In genomic region chr11:82771781-82772180, GRCh38 we compare ENCODE assay signal across 29 cellular contexts. TPM values are rescaled to one million over a fixed set of nuclear protein-coding genes. Genes with fewer than 3 reads are reported as not detected.
"Had no signal": no experiment of that assay in that cellular context is flagged by ENCODE, and none has a peak within 500 bp of the region (broad histone marks: within the 10 kb centered on the region; RNA-seq: fewer than 3 reads in every experiment).

No MANE protein-coding gene starts in this region.

- H3K4me1 Mint-ChIP-seq: immature natural killer cell; nephron; neural progenitor cell; stimulated activated naive CD8-positive, alpha-beta T cell treated with anti-CD3 and anti-CD28 coated beads, Interleukin-15, amount 100 ng/mL, for 72 hours had no signal

- H3K4me1 ChIP-seq: colonic mucosa, esophagus squamous epithelium, left lung, neural progenitor cell, parathyroid adenoma, right lobe of liver, thyroid gland had no signal

- H3K9me3 Mint-ChIP-seq: dendritic cell treated with granulocyte-macrophage colony-stimulating factor and Interleukin-4, amounts not matched to agents 40 ng/mL and 50 ng/mL, for 4 days; endodermal cell had no signal

- H3K27me3 Mint-ChIP-seq: dendritic cell treated with granulocyte-macrophage colony-stimulating factor and Interleukin-4, amounts not matched to agents 40 ng/mL and 50 ng/mL, for 4 days; stimulated activated naive CD8-positive, alpha-beta T cell treated with anti-CD3 and anti-CD28 coated beads, Interleukin-15, amount 100 ng/mL, for 72 hours had no signal

- H3K36me3 ChIP-seq: colonic mucosa, esophagus squamous epithelium, left lung, neural progenitor cell, right lobe of liver, thyroid gland had no signal

- H3K27ac Mint-ChIP-seq: dendritic cell treated with granulocyte-macrophage colony-stimulating factor and Interleukin-4, amounts not matched to agents 40 ng/mL and 50 ng/mL, for 4 days; endodermal cell; immature natural killer cell; nephron; neural progenitor cell; progenitor cell of endocrine pancreas; stimulated activated naive CD8-positive, alpha-beta T cell treated with anti-CD3 and anti-CD28 coated beads, Interleukin-15, amount 100 ng/mL, for 72 hours had no signal

- H3K27me3 ChIP-seq: colonic mucosa, esophagus squamous epithelium, left lung, right lobe of liver, thyroid gland had no signal

- DNase-seq: colonic mucosa; effector CD8-positive, alpha-beta T cell; endodermal cell; erythroblast; esophagus squamous epithelium; hypothalamus; immature natural killer cell; islet precursor cell; left cardiac atrium; left lung; mesendoderm; midbrain; naive thymus-derived CD4-positive, alpha-beta T cell; right lobe of liver; stimulated activated CD4-positive, alpha-beta T cell treated with anti-CD3 and anti-CD28 coated beads, Interleukin-12 subunit alpha, Interleukin-12 subunit beta, amount 100 ng/mL, for 4 hours; stimulated activated CD4-positive, alpha-beta T cell treated with anti-CD3 and anti-CD28 coated beads, Interleukin-1b, Interleukin-23, amount 100 ng/mL, for 48 hours; stimulated activated CD4-positive, alpha-beta T cell treated with anti-CD3 and anti-CD28 coated beads, Interleukin-4, amount 100 ng/mL, for 1 hour; stimulated activated CD8-positive, alpha-beta memory T cell treated with anti-CD3 and anti-CD28 coated beads, Interleukin-4, amount 100 ng/mL, for 48 hours; stimulated activated naive CD4-positive, alpha-beta T cell; stimulated activated naive CD8-positive, alpha-beta T cell treated with anti-CD3 and anti-CD28 coated beads, Interleukin-15, amount 100 ng/mL, for 72 hours; thyroid gland; trophoblast cell had no signal

- H3K4me3 ChIP-seq: colonic mucosa, esophagus squamous epithelium, left lung, neural progenitor cell, right lobe of liver, smooth muscle cell, thyroid gland had no signal

- H3K4me3 Mint-ChIP-seq: dendritic cell treated with granulocyte-macrophage colony-stimulating factor and Interleukin-4, amounts not matched to agents 40 ng/mL and 50 ng/mL, for 4 days; endodermal cell; immature natural killer cell; naive thymus-derived CD4-positive, alpha-beta T cell; nephron; neural progenitor cell; stimulated activated naive CD8-positive, alpha-beta T cell treated with anti-CD3 and anti-CD28 coated beads, Interleukin-15, amount 100 ng/mL, for 72 hours had no signal

- H3K9me3 ChIP-seq: colonic mucosa, esophagus squamous epithelium, right lobe of liver, thyroid gland had no signal

- H3K27ac ChIP-seq: colonic mucosa, esophagus squamous epithelium, left lung, neural progenitor cell, parathyroid adenoma, right lobe of liver, thyroid gland had no signal

RNA-seq across cellular contexts. Expression of gene FAM181B, which starts 38.1 kb away (rescaled TPM):
- total RNA-seq: left lung, lung microvascular endothelial cell, right lobe of liver, smooth muscle cell had no signal
- polyA plus RNA-seq: immature natural killer cell, smooth muscle cell had no signal
